Comparison of ENCODE assay signal across 11 cellular contexts in the genomic region with DNA sequence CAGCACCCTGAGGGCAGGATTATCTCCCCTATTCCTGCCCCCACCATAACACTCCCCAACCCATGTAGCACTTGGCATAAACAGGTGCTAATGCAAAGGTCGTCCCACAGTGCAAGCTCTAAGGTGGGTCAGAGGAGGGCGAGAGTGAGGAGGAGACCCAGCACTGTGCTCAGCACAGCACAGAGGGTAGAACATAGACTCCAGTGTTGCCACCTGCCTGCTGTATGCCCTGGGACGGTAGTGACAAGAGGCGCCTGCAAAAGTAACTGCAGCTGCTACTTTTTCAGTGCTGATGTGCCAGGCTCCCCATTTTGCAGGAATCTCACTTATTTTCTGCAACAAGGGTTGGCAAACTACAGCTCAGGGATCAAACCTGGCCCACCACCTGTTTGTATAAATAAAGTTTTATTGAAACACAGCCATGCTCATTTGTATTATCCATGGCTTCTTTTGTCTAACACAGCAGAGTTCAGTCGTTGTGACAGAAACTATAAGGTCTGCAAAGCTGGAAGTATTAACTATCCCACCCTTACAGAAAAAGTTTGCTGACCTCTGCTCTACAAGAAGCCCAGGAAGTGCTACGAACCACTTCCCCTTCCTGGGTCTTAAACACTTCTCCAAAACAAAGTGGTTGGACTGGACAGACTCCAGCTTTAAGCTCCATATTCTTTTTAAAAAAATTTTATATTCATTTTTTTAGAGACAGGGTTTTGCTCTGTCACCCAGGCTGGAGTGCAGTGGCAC. TPM values are rescaled to one million over a fixed set of nuclear protein-coding genes. Genes with fewer than 3 reads are reported as not detected.
A peak's percentile ranks its signal among the peaks of the same experiment; 100 is the strongest.
DNase-seq lines count a peak whose midpoint lies in the region; ATAC-seq and TF ChIP-seq lines count a peak whose summit lies in the region.
"Had no signal": no experiment of that assay in that cellular context is flagged by ENCODE, and none has a peak within 500 bp of the region (broad histone marks: within the 10 kb centered on the region; RNA-seq: fewer than 3 reads in every experiment).

No MANE protein-coding gene starts in this region.

- no peaks in the 10 kb centered on the region for H4K20me1 ChIP-seq in KMS-11 (ENCODE audit: insufficient read depth)

- no peaks in the 10 kb centered on the region for H3K36me3 ChIP-seq in KMS-11 (ENCODE audit: insufficient read depth)

- no peaks in the 10 kb centered on the region for H3K27me3 Mint-ChIP-seq in CD4-positive, alpha-beta T cell
- H3K27me3 Mint-ChIP-seq in activated CD8-positive, alpha-beta T cell treated with anti-CD3 and anti-CD28 coated beads, Interleukin-2, amount 10 ng/mL, durations not matched to agents 7 days and 5 days (ENCODE audit: low read depth) = no peaks in the 10 kb centered on the region
- H3K27me3 Mint-ChIP-seq in natural killer cell (ENCODE audit: low read depth in 2 of 2) (no peaks in the 10 kb centered on the region), glutamatergic neuron (ENCODE audit: unreplicated experiment) (no peaks in the 10 kb centered on the region)

- no peak for TF ChIP-seq CTCF in CD4-positive, alpha-beta T cell (IDR thresholded peaks at IDR 0.05)
- no peak for TF ChIP-seq CTCF in KMS-11 (conservative IDR thresholded peaks at IDR 0.05; ENCODE audit: low read depth, low read length)
- no peak for TF ChIP-seq CTCF in natural killer cell (IDR thresholded peaks at IDR 0.05)
- TF ChIP-seq CTCF in glutamatergic neuron (IDR thresholded peaks at IDR 0.05; ENCODE audit: partially characterized antibody, unreplicated experiment) = no peak

- no peak overlapping the region for H2AFZ ChIP-seq in KMS-11 (ENCODE audit: low read depth)

- peaks cover 57% of the 10 kb centered on the region for H3K79me2 ChIP-seq in KMS-11 (ENCODE audit: insufficient read depth, low read depth)

- no peaks in the 10 kb centered on the region for H3K9me3 ChIP-seq in CD4-positive, alpha-beta T cell (ENCODE audit: control insufficient read depth, low read length)

- peak overlapping the region; percentile 87 for H3K27ac ChIP-seq in CD4-positive, alpha-beta T cell (ENCODE audit: low read depth, low read length)
- H3K27ac ChIP-seq in KMS-11 = peak overlapping the region; percentile 14; the same call in 1 of the 2 replicates

- peak; percentile 21 for ATAC-seq in CD4-positive, alpha-beta T cell (ENCODE audit: poor library complexity)
- no peak for ATAC-seq in activated CD8-positive, alpha-beta T cell treated with anti-CD3 and anti-CD28 coated beads, Interleukin-2, amount 10 ng/mL, durations not matched to agents 7 days and 5 days
- ATAC-seq in natural killer cell (no peak), HG02678 (IDR thresholded peaks at IDR 0.05; ENCODE audit: unreplicated experiment) (no peak)

- DNase-seq in CD4-positive, alpha-beta T cell = no peak
- no peak for DNase-seq in activated CD8-positive, alpha-beta T cell treated with anti-CD3 and anti-CD28 coated beads, Interleukin-2, amount 10 ng/mL, durations not matched to agents 7 days and 5 days
- DNase-seq in natural killer cell (no peak), NCI-H1105 (lab: John Stamatoyannopoulos, UW) (no peak), HK-2 (ENCODE audit: unreplicated experiment) (no peak), glutamatergic neuron (no peak)
- DNase-seq: DMS 273 treated with DMSO at 0.1 percent for 48 hours, NCI-H1417, posterior cingulate gyrus had no signal

- H3K9me3 Mint-ChIP-seq in CD4-positive, alpha-beta T cell = no peaks in the 10 kb centered on the region
- no peaks in the 10 kb centered on the region for H3K9me3 Mint-ChIP-seq in activated CD8-positive, alpha-beta T cell treated with anti-CD3 and anti-CD28 coated beads, Interleukin-2, amount 10 ng/mL, durations not matched to agents 7 days and 5 days (ENCODE audit: insufficient read depth)
- no peaks in the 10 kb centered on the region for H3K9me3 Mint-ChIP-seq in natural killer cell
- H3K9me3 Mint-ChIP-seq in glutamatergic neuron (ENCODE audit: unreplicated experiment) = peaks cover 1% of the 10 kb centered on the region

- POLR2A ChIA-PET in CD4-positive, alpha-beta T cell (lab: Charles Lee) = interaction anchor here (0.5 to 27.2 kb wide), 8 partner anchors 8 to 261 kb away, joined by 3 to 767 read pairs (median 20); a partner anchor contains a TSS
- POLR2A ChIA-PET in activated CD8-positive, alpha-beta T cell treated with anti-CD3 and anti-CD28 coated beads, Interleukin-2, amount 10 ng/mL, durations not matched to agents 7 days and 5 days (lab: Charles Lee) = interaction anchor here (0.8 to 27.1 kb wide), 6 partner anchors 8 to 562 kb away, joined by 3 to 469 read pairs (median 18); a partner anchor contains a TSS

- H3K27me3 ChIP-seq in CD4-positive, alpha-beta T cell (ENCODE audit: control insufficient read depth, insufficient read depth, low read length) = no peaks in the 10 kb centered on the region
- no peaks in the 10 kb centered on the region for H3K27me3 ChIP-seq in KMS-11 (ENCODE audit: insufficient read depth, low read depth)

- peaks cover 90% of the 10 kb centered on the region for H3K4me1 Mint-ChIP-seq in CD4-positive, alpha-beta T cell (ENCODE audit: low read depth)
- peaks cover 92% of the 10 kb centered on the region for H3K4me1 Mint-ChIP-seq in activated CD8-positive, alpha-beta T cell treated with anti-CD3 and anti-CD28 coated beads, Interleukin-2, amount 10 ng/mL, durations not matched to agents 7 days and 5 days (ENCODE audit: low read depth)
- H3K4me1 Mint-ChIP-seq in natural killer cell (peaks cover 55 to 86% of the 10 kb centered on the region in 2 donors), glutamatergic neuron (ENCODE audit: low read depth, unreplicated experiment) (peaks cover 10% of the 10 kb centered on the region)

- intact Hi-C loops in CD4-positive, alpha-beta T cell (cut with DNase I, micrococcal nuclease) = loop anchor here in 1 of 2 experiments (10.0 kb wide), 1 partner anchor 87 kb away; a partner anchor contains a TSS
- intact Hi-C loops in natural killer cell (cut with micrococcal nuclease) = no loop called here

- no peak overlapping the region for H3K4me3 ChIP-seq in KMS-11 (IDR thresholded peaks at IDR 0.05; ENCODE audit: insufficient read depth, low read depth, low read length)

- CTCF ChIA-PET in CD4-positive, alpha-beta T cell (lab: Charles Lee) = interaction anchor here (0.6 to 5.8 kb wide), 15 partner anchors 8 to 249 kb away, joined by 3 to 33 read pairs (median 4); a partner anchor contains a TSS
- CTCF ChIA-PET in activated CD8-positive, alpha-beta T cell treated with anti-CD3 and anti-CD28 coated beads, Interleukin-2, amount 10 ng/mL, durations not matched to agents 7 days and 5 days (lab: Charles Lee) = interaction anchor here (0.7 to 20.9 kb wide), 7 partner anchors 8 to 261 kb away, joined by 3 to 491 read pairs (median 16); a partner anchor contains a TSS

- peak overlapping the region; percentile 78 for H3K4me3 Mint-ChIP-seq in CD4-positive, alpha-beta T cell
- H3K4me3 Mint-ChIP-seq in activated CD8-positive, alpha-beta T cell treated with anti-CD3 and anti-CD28 coated beads, Interleukin-2, amount 10 ng/mL, durations not matched to agents 7 days and 5 days = peak overlapping the region; percentile 78
- peak overlapping the region; percentile 88 for H3K4me3 Mint-ChIP-seq in natural killer cell
- H3K4me3 Mint-ChIP-seq in glutamatergic neuron (ENCODE audit: unreplicated experiment) = no peak overlapping the region

- peak overlapping the region; percentile 33; the same call in 1 of the 2 replicates for H3K4me2 ChIP-seq in KMS-11

- H3K4me1 ChIP-seq in KMS-11 (ENCODE audit: low read depth, poor library complexity, severe bottlenecking) = peaks cover 100% of the 10 kb centered on the region

- H3K27ac Mint-ChIP-seq in CD4-positive, alpha-beta T cell = peak overlapping the region; percentile 93
- H3K27ac Mint-ChIP-seq in activated CD8-positive, alpha-beta T cell treated with anti-CD3 and anti-CD28 coated beads, Interleukin-2, amount 10 ng/mL, durations not matched to agents 7 days and 5 days = peak overlapping the region; percentile 99
- H3K27ac Mint-ChIP-seq in natural killer cell (peak overlapping the region; percentile 95 to 96), glutamatergic neuron (ENCODE audit: unreplicated experiment) (no peak overlapping the region)

- no peak overlapping the region for H3K9ac ChIP-seq in KMS-11

- H3K36me3 Mint-ChIP-seq in CD4-positive, alpha-beta T cell (ENCODE audit: low read depth) = peaks cover 64% of the 10 kb centered on the region
- H3K36me3 Mint-ChIP-seq in activated CD8-positive, alpha-beta T cell treated with anti-CD3 and anti-CD28 coated beads, Interleukin-2, amount 10 ng/mL, durations not matched to agents 7 days and 5 days (ENCODE audit: low read depth) = peaks cover 48% of the 10 kb centered on the region
- H3K36me3 Mint-ChIP-seq in natural killer cell (no peaks in the 10 kb centered on the region), glutamatergic neuron (ENCODE audit: unreplicated experiment) (no peaks in the 10 kb centered on the region)

RNA-seq across cellular contexts. Expression of a gene that starts 16.9 kb away (rescaled TPM):
- total RNA-seq in CD4-positive, alpha-beta T cell = 1 to 10 TPM; 6.9 to 9.7 TPM
- 1 to 10 TPM in 1 of 2 experiments, under 1 TPM in 1; 0.61 to 1.2 TPM for total RNA-seq in activated CD8-positive, alpha-beta T cell treated with anti-CD3 and anti-CD28 coated beads, Interleukin-2, amount 10 ng/mL, durations not matched to agents 7 days and 5 days
- total RNA-seq in natural killer cell = 10 to 100 TPM in 2 of 3 donors, 1 to 10 TPM in 1; 8.2 to 12.7 (median 10.7) TPM
- 2.3 TPM for total RNA-seq in glutamatergic neuron (ENCODE audit: unreplicated experiment)

RNA-seq across cellular contexts. Expression of a gene that starts 17.0 kb away (rescaled TPM):
- total RNA-seq in CD4-positive, alpha-beta T cell = 100 to 1,000 TPM; 132 to 139 TPM
- total RNA-seq in activated CD8-positive, alpha-beta T cell treated with anti-CD3 and anti-CD28 coated beads, Interleukin-2, amount 10 ng/mL, durations not matched to agents 7 days and 5 days = 100 to 1,000 TPM; 145 to 150 TPM
- 100 to 1,000 TPM; 218 to 246 (median 225) TPM for total RNA-seq in natural killer cell
- 114 TPM for total RNA-seq in glutamatergic neuron (ENCODE audit: unreplicated experiment)

RNA-seq across cellular contexts. Expression of a gene that starts 51.0 kb away (rescaled TPM):
- 10 to 100 TPM; 16.4 to 17.7 TPM for total RNA-seq in CD4-positive, alpha-beta T cell
- total RNA-seq in activated CD8-positive, alpha-beta T cell treated with anti-CD3 and anti-CD28 coated beads, Interleukin-2, amount 10 ng/mL, durations not matched to agents 7 days and 5 days = 10 to 100 TPM; 32.9 to 34.0 TPM
- total RNA-seq in natural killer cell = 10 to 100 TPM; 29.3 to 42.2 (median 32.2) TPM
- total RNA-seq in glutamatergic neuron (ENCODE audit: unreplicated experiment) = 39.7 TPM

RNA-seq across cellular contexts. Expression of a gene that starts 55.6 kb away (rescaled TPM):
- total RNA-seq in CD4-positive, alpha-beta T cell = 100 to 1,000 TPM; 189 to 198 TPM
- total RNA-seq in activated CD8-positive, alpha-beta T cell treated with anti-CD3 and anti-CD28 coated beads, Interleukin-2, amount 10 ng/mL, durations not matched to agents 7 days and 5 days = 10 to 100 TPM; 20.6 to 23.1 TPM
- 100 to 1,000 TPM; 165 to 321 (median 259) TPM for total RNA-seq in natural killer cell
- 25.9 TPM for total RNA-seq in glutamatergic neuron (ENCODE audit: unreplicated experiment)

RNA-seq across cellular contexts. Expression of a gene that starts 58.4 kb away (rescaled TPM):
- 10 to 100 TPM; 71.9 to 74.1 TPM for total RNA-seq in CD4-positive, alpha-beta T cell
- total RNA-seq in activated CD8-positive, alpha-beta T cell treated with anti-CD3 and anti-CD28 coated beads, Interleukin-2, amount 10 ng/mL, durations not matched to agents 7 days and 5 days = 10 to 100 TPM; 84.2 to 90.2 TPM
- 10 to 100 TPM; 38.3 to 40.6 (median 38.7) TPM for total RNA-seq in natural killer cell
- total RNA-seq in glutamatergic neuron (ENCODE audit: unreplicated experiment) = 15.9 TPM
